ENCODE assay signal across 6 cellular contexts in genomic region chr7:100867796-100868485, GRCh38. TPM values are rescaled to one million over a fixed set of nuclear protein-coding genes. Genes with fewer than 3 reads are reported as not detected.
A peak's percentile ranks its signal among the peaks of the same experiment; 100 is the strongest.
DNase-seq lines count a peak whose midpoint lies in the region; TF ChIP-seq lines count a peak whose summit lies in the region.

No MANE protein-coding gene starts in this region.

- H3K27ac ChIP-seq in HUES48 (ENCODE audit: low read depth, low read length): peak overlapping the region; percentile 96
- H3K27ac ChIP-seq in endodermal cell (ENCODE audit: low read depth, low read length): peak overlapping the region; percentile 82

- peaks cover 45% of the 10 kb centered on the region for H3K36me3 Mint-ChIP-seq in endodermal cell (ENCODE audit: low read depth)

- H3K4me3 Mint-ChIP-seq in endodermal cell: peak overlapping the region; percentile 88

- no peaks in the 10 kb centered on the region for H3K9me3 Mint-ChIP-seq in endodermal cell

- no peaks in the 10 kb centered on the region for H3K27me3 ChIP-seq in HUES48 (ENCODE audit: control insufficient read depth, insufficient read depth, low read length)
- H3K27me3 ChIP-seq in endodermal cell (ENCODE audit: control insufficient read depth, insufficient read depth, low read length, poor library complexity, severe bottlenecking): no peaks in the 10 kb centered on the region

- 16 to 30% methylated on average over 13 to 25 of the region's 25 CpGs for WGBS in endodermal cell (ENCODE audit: insufficient coverage in 1 of 2, insufficient read length in 1 of 2), 2 experiments

- H3K27ac Mint-ChIP-seq in endodermal cell: peak overlapping the region; percentile 99

- H3K36me3 ChIP-seq in HUES48 (ENCODE audit: control insufficient read depth, insufficient read depth, low read length) (peaks cover 46% of the 10 kb centered on the region), endodermal cell (ENCODE audit: control insufficient read depth, insufficient read depth, low read length) (peaks cover 35% of the 10 kb centered on the region)

- peaks cover 7% of the 10 kb centered on the region for H3K4me1 Mint-ChIP-seq in endodermal cell

- H3K4me1 ChIP-seq in HUES48 (ENCODE audit: control insufficient read depth, insufficient read depth, low read length) (peaks cover 6% of the 10 kb centered on the region), endodermal cell (ENCODE audit: control insufficient read depth, insufficient read depth, low read length) (peaks cover 3% of the 10 kb centered on the region)

- no peak for TF ChIP-seq CTCF in endodermal cell (conservative IDR thresholded peaks at IDR 0.05)

- no peaks in the 10 kb centered on the region for H3K27me3 Mint-ChIP-seq in endodermal cell (ENCODE audit: insufficient read depth)

- peak overlapping the region; percentile 94 for H3K4me3 ChIP-seq in HUES48 (ENCODE audit: low read depth, low read length)
- H3K4me3 ChIP-seq in endodermal cell (ENCODE audit: low read length): peak overlapping the region; percentile 92
- H3K4me3 ChIP-seq in skeletal muscle cell (ENCODE audit: low read depth, low read length): peak overlapping the region; percentile 96

- DNase-seq in endodermal cell (peak; percentile 70), skeletal muscle cell (ENCODE audit: low read depth) (no peak), NCI-H2081 treated with DMSO at 0.1 percent for 48 hours (lab: John Stamatoyannopoulos, UW) (no peak), NCI-H2171 treated with DMSO at 0.1 percent for 48 hours (lab: John Stamatoyannopoulos, UW) (no peak), NCI-H1694 treated with DMSO at 0.1 percent for 48 hours (lab: John Stamatoyannopoulos, UW) (no peak)

- H3K9me3 ChIP-seq in HUES48 (ENCODE audit: control insufficient read depth, insufficient read depth, low read length): no peaks in the 10 kb centered on the region
- H3K9me3 ChIP-seq in endodermal cell (ENCODE audit: control insufficient read depth, low read length): no peaks in the 10 kb centered on the region

- H3K9ac ChIP-seq in HUES48 (ENCODE audit: low read depth, low read length) (peak overlapping the region; percentile 96), endodermal cell (ENCODE audit: extremely low read depth, low read length, poor library complexity, severe bottlenecking) (peak overlapping the region; percentile 100)

RNA-seq across cellular contexts. Expression of gene TRIP6, which starts 0.8 kb away (rescaled TPM):
- 100 to 1,000 TPM; 107 to 114 TPM for total RNA-seq in endodermal cell
- polyA plus RNA-seq in endodermal cell (2013, experiment 1 of 2): 56.2 TPM
- polyA plus RNA-seq in endodermal cell (2013, experiment 2 of 2): 56.4 TPM

RNA-seq across cellular contexts. Expression of gene SRRT, which starts 7.0 kb away (rescaled TPM):
- total RNA-seq in endodermal cell: 100 to 1,000 TPM; 186 to 236 TPM
- polyA plus RNA-seq in endodermal cell (2013, experiment 1 of 2): 161 TPM
- polyA plus RNA-seq in endodermal cell (2013, experiment 2 of 2): 142 TPM

RNA-seq across cellular contexts. Expression of gene SLC12A9, which starts 15.4 kb away (rescaled TPM):
- total RNA-seq in endodermal cell: 10 to 100 TPM; 22.5 to 35.1 TPM
- polyA plus RNA-seq in endodermal cell (2013, experiment 1 of 2): 17.0 TPM
- 16.7 TPM for polyA plus RNA-seq in endodermal cell (2013, experiment 2 of 2)

RNA-seq across cellular contexts. Expression of gene UFSP1, which starts 21.6 kb away (rescaled TPM):
- 1 to 10 TPM; 3.7 to 4.0 TPM for total RNA-seq in endodermal cell
- 1.4 TPM for polyA plus RNA-seq in endodermal cell (2013, experiment 1 of 2)
- 2.2 TPM for polyA plus RNA-seq in endodermal cell (2013, experiment 2 of 2)

RNA-seq across cellular contexts. Expression of gene ACHE, which starts 27.7 kb away (rescaled TPM):
- 10 to 100 TPM in 1 of 2 donors, 1 to 10 TPM in 1; 2.6 to 13.7 TPM for total RNA-seq in endodermal cell
- 6.1 TPM for polyA plus RNA-seq in endodermal cell (2013, experiment 1 of 2)
- polyA plus RNA-seq in endodermal cell (2013, experiment 2 of 2): 6.1 TPM
